ENCODE assay signal across 1 cellular context in the genomic region with DNA sequence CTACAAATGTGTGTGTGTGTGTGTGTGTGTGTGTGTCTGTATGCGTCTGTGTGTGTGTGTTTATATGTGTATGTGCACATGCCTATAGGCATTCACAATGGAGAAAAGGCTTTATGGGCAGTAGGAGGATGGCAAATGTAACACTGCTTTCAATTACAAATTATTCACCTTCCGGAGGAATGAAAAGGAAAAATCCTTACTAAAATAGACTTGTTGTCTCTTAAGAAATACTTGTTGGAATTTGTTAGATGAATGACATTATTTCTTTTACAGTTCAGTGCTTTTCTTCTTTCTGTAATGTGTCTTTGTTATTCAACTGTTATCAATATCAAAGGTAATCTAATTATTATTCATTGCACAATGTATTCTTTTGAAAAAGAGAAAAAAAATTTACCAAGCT.
TF ChIP-seq lines count a peak whose summit lies in the region.

No MANE protein-coding gene starts in this region.

TF ChIP-seq in WTC11, 78 proteins besides CTCF, POLR2A, EP300 and RAD21 (continued from another document):
- TF ChIP-seq, protein P1, sequence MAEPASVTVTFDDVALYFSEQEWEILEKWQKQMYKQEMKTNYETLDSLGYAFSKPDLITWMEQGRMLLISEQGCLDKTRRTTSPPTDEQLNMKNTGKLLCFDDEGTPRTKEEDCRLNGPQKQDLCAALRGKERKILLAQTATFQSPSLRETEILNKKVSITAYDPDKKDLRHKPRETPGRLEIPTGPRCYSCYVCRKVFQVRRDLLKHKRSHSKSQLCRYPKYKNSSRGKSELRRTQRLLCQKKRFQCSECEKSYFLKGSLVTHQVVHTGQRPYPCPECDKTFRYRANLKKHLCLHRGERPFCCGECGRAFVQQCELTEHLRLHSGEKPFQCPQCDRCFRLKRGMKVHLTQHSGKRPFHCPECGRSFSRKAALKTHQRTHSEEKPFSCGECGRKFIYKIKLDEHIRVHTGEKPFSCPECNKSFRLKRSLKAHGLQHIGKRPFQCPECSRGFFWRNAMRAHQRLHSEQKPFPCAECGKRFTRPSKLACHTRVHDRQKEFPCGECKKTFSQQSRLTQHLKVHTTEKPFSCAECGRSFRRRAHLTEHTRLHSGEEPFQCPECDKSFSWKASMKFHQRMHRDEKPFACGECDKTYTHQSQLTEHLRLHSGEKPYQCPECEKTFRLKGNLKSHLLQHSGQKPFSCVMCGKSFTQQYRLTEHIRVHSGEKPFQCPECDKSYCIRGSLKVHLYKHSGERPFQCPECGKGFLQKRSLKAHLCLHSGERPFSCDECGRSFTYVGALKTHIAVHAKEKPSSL (CRISPR knock-in tag; conservative IDR thresholded peaks at IDR 0.05) = no peak
- TF ChIP-seq PRRX2 (CRISPR knock-in tag; IDR thresholded peaks at IDR 0.05) = no peak
- TF ChIP-seq, protein P2, sequence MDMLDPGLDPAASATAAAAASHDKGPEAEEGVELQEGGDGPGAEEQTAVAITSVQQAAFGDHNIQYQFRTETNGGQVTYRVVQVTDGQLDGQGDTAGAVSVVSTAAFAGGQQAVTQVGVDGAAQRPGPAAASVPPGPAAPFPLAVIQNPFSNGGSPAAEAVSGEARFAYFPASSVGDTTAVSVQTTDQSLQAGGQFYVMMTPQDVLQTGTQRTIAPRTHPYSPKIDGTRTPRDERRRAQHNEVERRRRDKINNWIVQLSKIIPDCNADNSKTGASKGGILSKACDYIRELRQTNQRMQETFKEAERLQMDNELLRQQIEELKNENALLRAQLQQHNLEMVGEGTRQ (CRISPR knock-in tag; IDR thresholded peaks at IDR 0.05) = no peak
- no peak for TF ChIP-seq NFYB (CRISPR knock-in tag; conservative IDR thresholded peaks at IDR 0.05; ENCODE audit: low read depth)
- TF ChIP-seq EMX1 (CRISPR knock-in tag; IDR thresholded peaks at IDR 0.05) = no peak
